ENCODE assay signal across 1 cellular context in genomic region chr14:32588448-32589320, GRCh38.
TF ChIP-seq lines count a peak whose summit lies in the region.

No MANE protein-coding gene starts in this region.

TF ChIP-seq in GM12878, 131 proteins besides CTCF, POLR2A, EP300 and RAD21 (continued from another document):
- no peak for TF ChIP-seq ATF2 (IDR thresholded peaks at IDR 0.05; ENCODE audit: low read length)
- no peak for TF ChIP-seq ZBED1 (IDR thresholded peaks at IDR 0.05; ENCODE audit: borderline replicate concordance)
- TF ChIP-seq CBFB (IDR thresholded peaks at IDR 0.05; ENCODE audit: low read depth) = no peak
- peak; percentile 77; the same call in 1 of the 2 replicates for TF ChIP-seq SMC3 (IDR thresholded peaks at IDR 0.05; ENCODE audit: borderline replicate concordance, low read length)
